In genomic region chr7:128939075-128939860, GRCh38 we compare ENCODE assay signal across 1 cellular context.
TF ChIP-seq lines count a peak whose summit lies in the region.

No MANE protein-coding gene starts in this region.

TF ChIP-seq in GM12878, 131 proteins besides CTCF, POLR2A, EP300 and RAD21 (continued from another document):
- TF ChIP-seq ZBED1 (IDR thresholded peaks at IDR 0.05; ENCODE audit: borderline replicate concordance) (peak; percentile 75; the same call in 1 of the 2 replicates), RAD51 (IDR thresholded peaks at IDR 0.05) (peak; percentile 46; the same call in 1 of the 2 replicates), MYC (IDR thresholded peaks at IDR 0.05; ENCODE audit: insufficient read depth, insufficient read length, insufficient replicate concordance, low read length, severe bottlenecking) (no peak), YY1 (IDR thresholded peaks at IDR 0.05; ENCODE audit: low read depth, low read length) (peak; percentile 23; the same call in 1 of the 2 replicates), FOXK2 (IDR thresholded peaks at IDR 0.05) (no peak), BHLHE40 (IDR thresholded peaks at IDR 0.05; ENCODE audit: borderline replicate concordance in 1 of 2, low read depth in 2 of 2, low read length in 1 of 2) (peak in 1 of 2 experiments; percentile 3; a peak in 1 of 4 replicates), NFXL1 (IDR thresholded peaks at IDR 0.05; ENCODE audit: borderline replicate concordance) (no peak), ZNF687 (IDR thresholded peaks at IDR 0.05) (peak; percentile 24; the same call in 1 of the 2 replicates), TAF1 (IDR thresholded peaks at IDR 0.05; ENCODE audit: borderline replicate concordance, low read depth, low read length) (peak; percentile 15), ZNF592 (IDR thresholded peaks at IDR 0.05) (no peak), POU2F2 (IDR thresholded peaks at IDR 0.05; ENCODE audit: borderline replicate concordance, low read depth, low read length) (peak; percentile 45; the same call in 2 of the 3 replicates), RB1 (IDR thresholded peaks at IDR 0.05; ENCODE audit: borderline replicate concordance) (peak; percentile 47; the same call in 1 of the 2 replicates), RBBP5 (conservative IDR thresholded peaks at IDR 0.05) (no peak), CHD2 (IDR thresholded peaks at IDR 0.05; ENCODE audit: borderline replicate concordance, low read depth, low read length) (peak; percentile 10; the same call in 1 of the 2 replicates), MTA2 (IDR thresholded peaks at IDR 0.05; ENCODE audit: low read depth) (peak; percentile 47; the same call in 1 of the 2 replicates), IRF4 (IDR thresholded peaks at IDR 0.05; ENCODE audit: low read depth, low read length) (peak; percentile 55; the same call in 1 of the 2 replicates), JUND (IDR thresholded peaks at IDR 0.05; ENCODE audit: low read depth, low read length) (no peak), ZNF217 (IDR thresholded peaks at IDR 0.05) (peak; percentile 18; the same call in 1 of the 2 replicates), RCOR1 (conservative IDR thresholded peaks at IDR 0.05; ENCODE audit: low read depth, low read length) (no peak), SREBF2 (IDR thresholded peaks at IDR 0.05; ENCODE audit: low read length) (no peak), GATAD2B (conservative IDR thresholded peaks at IDR 0.05; ENCODE audit: low read depth) (peak; percentile 98), KLF5 (IDR thresholded peaks at IDR 0.05; ENCODE audit: partially characterized antibody) (no peak), BCL11A (IDR thresholded peaks at IDR 0.05; ENCODE audit: low read depth, low read length) (peak; percentile 20; the same call in 1 of the 2 replicates), BACH1 (IDR thresholded peaks at IDR 0.05; ENCODE audit: borderline replicate concordance) (peak; percentile 48; the same call in 1 of the 2 replicates), SMARCA5 (IDR thresholded peaks at IDR 0.05) (peak; percentile 29; the same call in 1 of the 2 replicates), ETV6 (conservative IDR thresholded peaks at IDR 0.05 in 1 of 2, IDR thresholded peaks at IDR 0.05 in 1 of 2; ENCODE audit: borderline replicate concordance in 1 of 2, low read depth in 1 of 2) (peak in 1 of 2 experiments; percentile 53; a peak in 1 of 4 replicates), TCF3 (IDR thresholded peaks at IDR 0.05; ENCODE audit: borderline replicate concordance, insufficient read depth, low read depth, low read length) (0 out of 2 replicates have a peak, but pooled peaks have one; percentile 11), LARP7 (IDR thresholded peaks at IDR 0.05) (peak; percentile 74; the same call in 1 of the 2 replicates), TCF12 (IDR thresholded peaks at IDR 0.05; ENCODE audit: low read depth, low read length) (peak; percentile 53; the same call in 1 of the 2 replicates), BCL3 (IDR thresholded peaks at IDR 0.05; ENCODE audit: borderline replicate concordance, insufficient read depth, low read depth, low read length, poor library complexity, severe bottlenecking) (peak; percentile 82), POLR2AphosphoS5 (IDR thresholded peaks at IDR 0.05; ENCODE audit: low read length) (peak; percentile 76), RFX5 (IDR thresholded peaks at IDR 0.05; ENCODE audit: low read depth, low read length) (no peak), USF1 (IDR thresholded peaks at IDR 0.05; ENCODE audit: borderline replicate concordance, extremely low read length, insufficient read depth, low read depth, low read length) (peak; percentile 55), NR2C1 (IDR thresholded peaks at IDR 0.05) (peak; percentile 19; the same call in 1 of the 2 replicates), IKZF1 (conservative IDR thresholded peaks at IDR 0.05) (peak; percentile 72), SPI1 (IDR thresholded peaks at IDR 0.05; ENCODE audit: borderline replicate concordance, insufficient read depth, low read depth, low read length) (peak; percentile 68), RELB (IDR thresholded peaks at IDR 0.05; ENCODE audit: low read depth) (peak; percentile 62; the same call in 1 of the 2 replicates), TARDBP (IDR thresholded peaks at IDR 0.05; ENCODE audit: borderline replicate concordance) (no peak), MLLT1 (IDR thresholded peaks at IDR 0.05) (peak; percentile 76), SP1 (IDR thresholded peaks at IDR 0.05; ENCODE audit: low read depth, low read length) (peak; percentile 14), PAX5 (IDR thresholded peaks at IDR 0.05; ENCODE audit: borderline replicate concordance, low read depth, low read length) (peak; percentile 69), TBL1XR1 (IDR thresholded peaks at IDR 0.05; ENCODE audit: low read depth, low read length) (peak; percentile 45; the same call in 1 of the 2 replicates), POLR2AphosphoS2 (IDR thresholded peaks at IDR 0.05; ENCODE audit: low read depth, low read length) (peak; percentile 11; the same call in 1 of the 2 replicates), NR2F1 (conservative IDR thresholded peaks at IDR 0.05) (peak; percentile 93), NFIC (IDR thresholded peaks at IDR 0.05; ENCODE audit: low read depth, low read length) (no peak), MAX (IDR thresholded peaks at IDR 0.05; ENCODE audit: low read depth, low read length) (no peak), PBX3 (IDR thresholded peaks at IDR 0.05; ENCODE audit: insufficient replicate concordance, low read depth, low read length) (no peak), ZNF24 (IDR thresholded peaks at IDR 0.05) (no peak)
